ENCODE assay signal across 20 cellular contexts in the genomic region with DNA sequence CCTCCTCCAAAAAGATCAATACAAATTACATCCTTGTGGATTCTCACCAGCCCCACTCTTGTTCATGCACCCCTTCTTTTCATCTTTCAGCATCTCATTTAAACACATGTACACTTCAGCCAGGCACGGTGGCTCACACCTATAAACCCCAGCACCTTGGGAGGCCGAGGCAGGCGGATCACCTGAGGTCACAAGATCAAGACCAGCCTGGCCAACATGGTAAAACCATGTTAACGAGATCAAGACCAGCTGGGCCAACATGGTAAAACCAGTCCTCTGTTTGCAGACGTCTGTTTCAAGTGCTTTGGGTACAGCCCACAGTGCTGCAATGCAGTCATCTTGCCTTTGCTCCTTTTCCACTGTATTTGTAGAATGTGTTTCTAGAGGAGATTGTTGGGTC. TPM values are rescaled to one million over a fixed set of nuclear protein-coding genes. Genes with fewer than 3 reads are reported as not detected.
DNase-seq lines count a peak whose midpoint lies in the region; ATAC-seq and TF ChIP-seq lines count a peak whose summit lies in the region.
"Had no signal": no experiment of that assay in that cellular context is flagged by ENCODE, and none has a peak within 500 bp of the region (broad histone marks: within the 10 kb centered on the region; RNA-seq: fewer than 3 reads in every experiment).

No MANE protein-coding gene starts in this region.

- H3K27me3 ChIP-seq in Caco-2 (replicated peaks; ENCODE audit: control insufficient read depth, insufficient read depth, low read length), result no peaks in the 10 kb centered on the region
- H3K27me3 ChIP-seq in RWPE2 (ENCODE audit: insufficient read depth, poor library complexity, severe bottlenecking), result no peaks in the 10 kb centered on the region
- H3K27me3 ChIP-seq: body of pancreas, esophagus squamous epithelium had no signal

- POLR2A ChIA-PET in Caco-2 (lab: Charles Lee), result interaction anchor here (0.7 kb wide), 1 partner anchor 25 kb away, joined by 8 read pairs; no protein-coding TSS in a partner anchor

- H3K9me3 Mint-ChIP-seq in Caco-2 (ENCODE audit: unreplicated experiment) (no peaks in the 10 kb centered on the region), endothelial cell (ENCODE audit: unreplicated experiment) (no peaks in the 10 kb centered on the region), progenitor cell of endocrine pancreas (ENCODE audit: low read depth) (no peaks in the 10 kb centered on the region)
- H3K9me3 Mint-ChIP-seq: activated naive CD4-positive, alpha-beta T cell treated with anti-CD3 and anti-CD28 coated beads, Interleukin-2, amount 10 ng/mL, durations not matched to agents 7 days and 5 days; IgD-negative memory B cell had no signal

- no peaks in the 10 kb centered on the region for H3K27me3 Mint-ChIP-seq in Caco-2 (ENCODE audit: insufficient read depth, unreplicated experiment)
- H3K27me3 Mint-ChIP-seq in endothelial cell (ENCODE audit: unreplicated experiment), result peaks cover 2% of the 10 kb centered on the region
- no peaks in the 10 kb centered on the region for H3K27me3 Mint-ChIP-seq in progenitor cell of endocrine pancreas
- H3K27me3 Mint-ChIP-seq: activated CD4-positive, alpha-beta T cell treated with anti-CD3 and anti-CD28 coated beads for 36 hours; activated naive CD4-positive, alpha-beta T cell treated with anti-CD3 and anti-CD28 coated beads, Interleukin-2, amount 10 ng/mL, durations not matched to agents 7 days and 5 days; IgD-negative memory B cell had no signal

- TF ChIP-seq CTCF in Caco-2 (IDR thresholded peaks at IDR 0.05; ENCODE audit: insufficient read depth in 1 of 2, low read depth in 1 of 2, low read length in 1 of 2, severe bottlenecking in 1 of 2, unreplicated experiment in 1 of 2) (no peak), RWPE2 (IDR thresholded peaks at IDR 0.05; ENCODE audit: poor library complexity, severe bottlenecking) (no peak), endothelial cell (IDR thresholded peaks at IDR 0.05; ENCODE audit: unreplicated experiment) (no peak), progenitor cell of endocrine pancreas (IDR thresholded peaks at IDR 0.05; ENCODE audit: unreplicated experiment) (no peak)

- no peaks in the 10 kb centered on the region for H3K9me3 ChIP-seq in Caco-2
- no peaks in the 10 kb centered on the region for H3K9me3 ChIP-seq in RWPE2 (ENCODE audit: severe bottlenecking)
- H3K9me3 ChIP-seq: body of pancreas, esophagus squamous epithelium had no signal

- no TSS peak for BruUV-seq in Caco-2 (replicated peaks; lab: Mats Ljungman, UMichigan)

- H3K36me3 ChIP-seq in Caco-2 (ENCODE audit: control insufficient read depth, insufficient read depth, low read length) (peaks cover 13% of the 10 kb centered on the region), RWPE2 (ENCODE audit: low read depth) (peaks cover 83% of the 10 kb centered on the region)

- H3K36me3 Mint-ChIP-seq in Caco-2 (ENCODE audit: insufficient read depth, unreplicated experiment) (peaks cover 100% of the 10 kb centered on the region), endothelial cell (ENCODE audit: low read depth, unreplicated experiment) (peaks cover 14% of the 10 kb centered on the region), progenitor cell of endocrine pancreas (ENCODE audit: insufficient read depth) (peaks cover 16% of the 10 kb centered on the region)
- H3K36me3 Mint-ChIP-seq: IgD-negative memory B cell had no signal

- peak overlapping the region; percentile 100 for H3K27ac ChIP-seq in RWPE2 (ENCODE audit: poor library complexity, severe bottlenecking)
- H3K27ac ChIP-seq: body of pancreas, SK-N-MC had no signal

- no peak overlapping the region for H3K4me3 Mint-ChIP-seq in Caco-2 (ENCODE audit: unreplicated experiment)
- H3K4me3 Mint-ChIP-seq in endothelial cell (ENCODE audit: unreplicated experiment), result peak overlapping the region; percentile 21
- H3K4me3 Mint-ChIP-seq in progenitor cell of endocrine pancreas (ENCODE audit: low read depth), result no peak overlapping the region
- H3K4me3 Mint-ChIP-seq: activated CD4-positive, alpha-beta T cell treated with anti-CD3 and anti-CD28 coated beads for 36 hours; activated naive CD4-positive, alpha-beta T cell treated with anti-CD3 and anti-CD28 coated beads, Interleukin-2, amount 10 ng/mL, durations not matched to agents 7 days and 5 days; IgD-negative memory B cell had no signal

- no peak overlapping the region for H3K4me3 ChIP-seq in Caco-2 (ENCODE audit: low read depth, low read length)
- H3K4me3 ChIP-seq in RWPE2 (ENCODE audit: severe bottlenecking), result no peak overlapping the region
- H3K4me3 ChIP-seq: body of pancreas, esophagus squamous epithelium, SK-N-MC had no signal

- H3K4me1 Mint-ChIP-seq in Caco-2 (ENCODE audit: low read depth, unreplicated experiment) (peaks cover 46% of the 10 kb centered on the region), endothelial cell (ENCODE audit: unreplicated experiment) (peaks cover 33% of the 10 kb centered on the region), progenitor cell of endocrine pancreas (ENCODE audit: low read depth) (peaks cover 27% of the 10 kb centered on the region)

- DNase-seq in Caco-2 (no peak), RWPE2 (ENCODE audit: low spot score) (peak; percentile 65), endothelial cell (ENCODE audit: low spot score) (no peak), progenitor cell of endocrine pancreas (ENCODE audit: low spot score, unreplicated experiment) (no peak), ecto neural progenitor cell (ENCODE audit: low spot score) (no peak), HPDE6-E6E7 (ENCODE audit: extremely low spot score) (no peak)
- DNase-seq: activated CD4-positive, alpha-beta T cell treated with anti-CD3 and anti-CD28 coated beads for 36 hours; activated CD8-positive, alpha-beta memory T cell treated with anti-CD3 and anti-CD28 coated beads, Interleukin-2, amount 50 U/mL, for 48 hours; activated naive CD4-positive, alpha-beta T cell treated with anti-CD3 and anti-CD28 coated beads, Interleukin-2, amount 10 ng/mL, durations not matched to agents 7 days and 5 days; AML-193; body of pancreas; esophagus squamous epithelium; GDM1; NCI-H2081 treated with DMSO at 0.1 percent for 48 hours; NCI-H526; PC-3; T1000 had no signal

- CTCF ChIA-PET in Caco-2 (lab: Charles Lee), result interaction anchor here (1.6 kb wide), 1 partner anchor 73 kb away, joined by 8 read pairs; no protein-coding TSS in a partner anchor

- ATAC-seq in RWPE2 (ENCODE audit: low read depth) (no peak), GM19035 (IDR thresholded peaks at IDR 0.05; ENCODE audit: unreplicated experiment) (no peak)
- ATAC-seq: activated CD4-positive, alpha-beta T cell treated with anti-CD3 and anti-CD28 coated beads for 36 hours; body of pancreas; PC-3 had no signal

- H3K27ac Mint-ChIP-seq in Caco-2 (ENCODE audit: unreplicated experiment) (peak overlapping the region; percentile 34), endothelial cell (ENCODE audit: unreplicated experiment) (peak overlapping the region; percentile 85), progenitor cell of endocrine pancreas (peak overlapping the region; percentile 5)
- H3K27ac Mint-ChIP-seq: activated CD4-positive, alpha-beta T cell treated with anti-CD3 and anti-CD28 coated beads for 36 hours; activated naive CD4-positive, alpha-beta T cell treated with anti-CD3 and anti-CD28 coated beads, Interleukin-2, amount 10 ng/mL, durations not matched to agents 7 days and 5 days; IgD-negative memory B cell had no signal

- intact Hi-C loops in Caco-2 (cut with micrococcal nuclease; ENCODE audit: unreplicated experiment), result no loop called here

- peaks cover 53% of the 10 kb centered on the region for H3K4me1 ChIP-seq in Caco-2
- peaks cover 30% of the 10 kb centered on the region for H3K4me1 ChIP-seq in RWPE2 (ENCODE audit: insufficient read depth, poor library complexity, severe bottlenecking)

RNA-seq across cellular contexts. Expression of gene ZMYND8, which starts 45.3 kb away (rescaled TPM):
- 180 and 194 TPM in 2 replicates for total RNA-seq in Caco-2 (2022)
- 109 TPM for total RNA-seq in endothelial cell (ENCODE audit: unreplicated experiment)
- 100 and 102 TPM in 2 replicates for total RNA-seq in progenitor cell of endocrine pancreas

Comparison
In these comparisons a context has a peak if more than half of its experiments do, and no peak if none do; other contexts are left out.
1. H3K27ac Mint-ChIP-seq: peak in every context shown above with its lines; median percentile 85 in endothelial cell; 34 in Caco-2; 5 in progenitor cell of endocrine pancreas.